In the genomic region with DNA sequence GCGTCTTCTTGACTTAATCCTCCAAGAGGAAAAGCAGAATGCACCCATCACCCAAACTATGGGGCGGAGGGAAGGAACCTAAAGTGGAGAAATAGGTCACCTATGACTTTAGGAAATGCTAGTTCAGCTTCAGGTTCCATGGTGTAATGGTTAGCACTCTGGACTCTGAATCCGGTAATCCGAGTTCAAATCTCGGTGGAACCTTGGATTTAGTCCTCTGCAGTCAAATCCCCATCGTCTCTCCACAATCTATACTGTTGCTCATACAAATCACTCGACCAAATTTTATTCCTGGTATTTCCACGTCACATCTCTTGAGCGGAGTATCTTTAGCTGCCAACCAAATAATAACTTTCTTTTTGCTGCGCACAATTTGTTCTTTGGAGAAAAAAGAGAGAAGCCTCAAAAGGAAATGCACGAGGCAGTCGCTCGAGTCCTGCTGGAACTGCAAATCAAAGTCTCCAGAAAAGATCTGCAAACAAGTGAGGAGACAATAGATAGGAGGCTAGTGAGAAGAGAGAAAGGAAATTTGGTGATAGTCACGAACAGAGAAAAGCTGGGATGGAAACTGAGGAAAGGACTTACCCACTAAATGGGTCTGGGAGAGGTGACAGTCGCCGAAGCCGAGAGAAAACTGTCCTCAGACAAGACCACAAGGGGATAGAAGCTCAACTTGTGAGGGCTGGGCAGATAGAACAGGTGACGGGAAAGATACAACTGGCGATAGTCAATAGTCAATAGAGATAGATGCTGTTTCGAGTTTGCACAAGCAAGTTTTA, we compare ENCODE assay signal across 1 cellular context.
TF ChIP-seq lines count a peak whose summit lies in the region.

No MANE protein-coding gene starts in this region.

TF ChIP-seq in HEK293, 187 proteins besides CTCF, POLR2A, EP300 and RAD21 (continued from another document):
- TF ChIP-seq ZNF10 (tag by site-specific recombination; IDR thresholded peaks at IDR 0.05) (0 out of 2 replicates have a peak, but pooled peaks have one; percentile 87), ZBTB21 (tag by site-specific recombination; IDR thresholded peaks at IDR 0.05) (no peak), ZNF600 (tag by site-specific recombination; IDR thresholded peaks at IDR 0.05) (peak; percentile 71; the same call in 1 of the 2 replicates), ZNF354C (tag by site-specific recombination; IDR thresholded peaks at IDR 0.05; ENCODE audit: borderline replicate concordance, low read depth) (no peak), TRIM28 (IDR thresholded peaks at IDR 0.05; ENCODE audit: borderline replicate concordance, low read length) (peak; percentile 53; the same call in 1 of the 2 replicates), ZNF623 (tag by site-specific recombination; IDR thresholded peaks at IDR 0.05) (peak; percentile 12; the same call in 1 of the 2 replicates), ZNF560 (tag by site-specific recombination; IDR thresholded peaks at IDR 0.05; ENCODE audit: borderline replicate concordance) (no peak), ZFP3 (tag by site-specific recombination; IDR thresholded peaks at IDR 0.05; ENCODE audit: low read depth) (no peak), ZNF423 (tag by site-specific recombination; IDR thresholded peaks at IDR 0.05) (no peak), ZNF19 (tag by site-specific recombination; IDR thresholded peaks at IDR 0.05; ENCODE audit: low read depth) (no peak), ZBTB8A (tag by site-specific recombination; IDR thresholded peaks at IDR 0.05) (peak; percentile 57; the same call in 1 of the 2 replicates), ZNF37A (tag by site-specific recombination; IDR thresholded peaks at IDR 0.05) (no peak), ZNF391 (tag by site-specific recombination; IDR thresholded peaks at IDR 0.05; ENCODE audit: borderline replicate concordance, low read depth) (peak; percentile 60; the same call in 1 of the 2 replicates), ZNF549 (tag by site-specific recombination; IDR thresholded peaks at IDR 0.05) (no peak), SP7 (tag by site-specific recombination; IDR thresholded peaks at IDR 0.05) (peak; percentile 61), SP2 (tag by site-specific recombination; IDR thresholded peaks at IDR 0.05) (no peak; the same call in 1 of the 2 replicates), ZNF23 (tag by site-specific recombination; IDR thresholded peaks at IDR 0.05; ENCODE audit: borderline replicate concordance) (no peak), SP3 (tag by site-specific recombination; IDR thresholded peaks at IDR 0.05) (peak; percentile 31; the same call in 1 of the 2 replicates), ZFHX2 (tag by site-specific recombination; conservative IDR thresholded peaks at IDR 0.05) (no peak), ZNF174 (tag by site-specific recombination; IDR thresholded peaks at IDR 0.05) (no peak), ZNF146 (tag by site-specific recombination; IDR thresholded peaks at IDR 0.05) (no peak), ZNF473 (tag by site-specific recombination; IDR thresholded peaks at IDR 0.05) (no peak), ZNF221 (tag by site-specific recombination; IDR thresholded peaks at IDR 0.05; ENCODE audit: borderline replicate concordance) (no peak), ZSCAN16 (tag by site-specific recombination; IDR thresholded peaks at IDR 0.05) (0 out of 2 replicates have a peak, but pooled peaks have one; percentile 55), ZNF2 (tag by site-specific recombination; IDR thresholded peaks at IDR 0.05) (peak; percentile 72), ZNF366 (tag by site-specific recombination; conservative IDR thresholded peaks at IDR 0.05) (peak; percentile 61), YY1 (tag by site-specific recombination; IDR thresholded peaks at IDR 0.05) (peak; percentile 56; the same call in 1 of the 2 replicates)
- TF ChIP-seq, protein P1, sequence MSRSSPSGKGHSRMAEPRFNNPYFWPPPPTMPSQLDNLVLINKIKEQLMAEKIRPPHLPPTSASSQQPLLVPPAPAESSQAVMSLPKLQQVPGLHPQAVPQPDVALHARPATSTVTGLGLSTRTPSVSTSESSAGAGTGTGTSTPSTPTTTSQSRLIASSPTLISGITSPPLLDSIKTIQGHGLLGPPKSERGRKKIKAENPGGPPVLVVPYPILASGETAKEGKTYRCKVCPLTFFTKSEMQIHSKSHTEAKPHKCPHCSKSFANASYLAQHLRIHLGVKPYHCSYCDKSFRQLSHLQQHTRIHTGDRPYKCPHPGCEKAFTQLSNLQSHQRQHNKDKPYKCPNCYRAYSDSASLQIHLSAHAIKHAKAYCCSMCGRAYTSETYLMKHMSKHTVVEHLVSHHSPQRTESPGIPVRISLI (tag by site-specific recombination; IDR thresholded peaks at IDR 0.05), result no peak
- TF ChIP-seq, protein P2, sequence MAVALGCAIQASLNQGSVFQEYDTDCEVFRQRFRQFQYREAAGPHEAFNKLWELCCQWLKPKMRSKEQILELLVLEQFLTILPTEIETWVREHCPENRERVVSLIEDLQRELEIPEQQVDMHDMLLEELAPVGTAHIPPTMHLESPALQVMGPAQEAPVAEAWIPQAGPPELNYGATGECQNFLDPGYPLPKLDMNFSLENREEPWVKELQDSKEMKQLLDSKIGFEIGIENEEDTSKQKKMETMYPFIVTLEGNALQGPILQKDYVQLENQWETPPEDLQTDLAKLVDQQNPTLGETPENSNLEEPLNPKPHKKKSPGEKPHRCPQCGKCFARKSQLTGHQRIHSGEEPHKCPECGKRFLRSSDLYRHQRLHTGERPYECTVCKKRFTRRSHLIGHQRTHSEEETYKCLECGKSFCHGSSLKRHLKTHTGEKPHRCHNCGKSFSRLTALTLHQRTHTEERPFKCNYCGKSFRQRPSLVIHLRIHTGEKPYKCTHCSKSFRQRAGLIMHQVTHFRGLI (tag by site-specific recombination; IDR thresholded peaks at IDR 0.05), result no peak
- TF ChIP-seq, protein P3, sequence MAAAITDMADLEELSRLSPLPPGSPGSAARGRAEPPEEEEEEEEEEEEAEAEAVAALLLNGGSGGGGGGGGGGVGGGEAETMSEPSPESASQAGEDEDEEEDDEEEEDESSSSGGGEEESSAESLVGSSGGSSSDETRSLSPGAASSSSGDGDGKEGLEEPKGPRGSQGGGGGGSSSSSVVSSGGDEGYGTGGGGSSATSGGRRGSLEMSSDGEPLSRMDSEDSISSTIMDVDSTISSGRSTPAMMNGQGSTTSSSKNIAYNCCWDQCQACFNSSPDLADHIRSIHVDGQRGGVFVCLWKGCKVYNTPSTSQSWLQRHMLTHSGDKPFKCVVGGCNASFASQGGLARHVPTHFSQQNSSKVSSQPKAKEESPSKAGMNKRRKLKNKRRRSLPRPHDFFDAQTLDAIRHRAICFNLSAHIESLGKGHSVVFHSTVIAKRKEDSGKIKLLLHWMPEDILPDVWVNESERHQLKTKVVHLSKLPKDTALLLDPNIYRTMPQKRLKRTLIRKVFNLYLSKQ (tag by site-specific recombination; IDR thresholded peaks at IDR 0.05; ENCODE audit: borderline replicate concordance), result no peak
- TF ChIP-seq, protein P4, sequence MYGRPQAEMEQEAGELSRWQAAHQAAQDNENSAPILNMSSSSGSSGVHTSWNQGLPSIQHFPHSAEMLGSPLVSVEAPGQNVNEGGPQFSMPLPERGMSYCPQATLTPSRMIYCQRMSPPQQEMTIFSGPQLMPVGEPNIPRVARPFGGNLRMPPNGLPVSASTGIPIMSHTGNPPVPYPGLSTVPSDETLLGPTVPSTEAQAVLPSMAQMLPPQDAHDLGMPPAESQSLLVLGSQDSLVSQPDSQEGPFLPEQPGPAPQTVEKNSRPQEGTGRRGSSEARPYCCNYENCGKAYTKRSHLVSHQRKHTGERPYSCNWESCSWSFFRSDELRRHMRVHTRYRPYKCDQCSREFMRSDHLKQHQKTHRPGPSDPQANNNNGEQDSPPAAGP (tag by site-specific recombination; IDR thresholded peaks at IDR 0.05), result peak; percentile 75
- TF ChIP-seq, protein P5, sequence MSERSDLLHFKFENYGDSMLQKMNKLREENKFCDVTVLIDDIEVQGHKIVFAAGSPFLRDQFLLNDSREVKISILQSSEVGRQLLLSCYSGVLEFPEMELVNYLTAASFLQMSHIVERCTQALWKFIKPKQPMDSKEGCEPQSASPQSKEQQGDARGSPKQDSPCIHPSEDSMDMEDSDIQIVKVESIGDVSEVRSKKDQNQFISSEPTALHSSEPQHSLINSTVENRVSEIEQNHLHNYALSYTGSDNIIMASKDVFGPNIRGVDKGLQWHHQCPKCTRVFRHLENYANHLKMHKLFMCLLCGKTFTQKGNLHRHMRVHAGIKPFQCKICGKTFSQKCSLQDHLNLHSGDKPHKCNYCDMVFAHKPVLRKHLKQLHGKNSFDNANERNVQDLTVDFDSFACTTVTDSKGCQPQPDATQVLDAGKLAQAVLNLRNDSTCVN (tag by site-specific recombination; optimal IDR thresholded peaks at IDR 0.05), result no peak
- TF ChIP-seq, protein P6, sequence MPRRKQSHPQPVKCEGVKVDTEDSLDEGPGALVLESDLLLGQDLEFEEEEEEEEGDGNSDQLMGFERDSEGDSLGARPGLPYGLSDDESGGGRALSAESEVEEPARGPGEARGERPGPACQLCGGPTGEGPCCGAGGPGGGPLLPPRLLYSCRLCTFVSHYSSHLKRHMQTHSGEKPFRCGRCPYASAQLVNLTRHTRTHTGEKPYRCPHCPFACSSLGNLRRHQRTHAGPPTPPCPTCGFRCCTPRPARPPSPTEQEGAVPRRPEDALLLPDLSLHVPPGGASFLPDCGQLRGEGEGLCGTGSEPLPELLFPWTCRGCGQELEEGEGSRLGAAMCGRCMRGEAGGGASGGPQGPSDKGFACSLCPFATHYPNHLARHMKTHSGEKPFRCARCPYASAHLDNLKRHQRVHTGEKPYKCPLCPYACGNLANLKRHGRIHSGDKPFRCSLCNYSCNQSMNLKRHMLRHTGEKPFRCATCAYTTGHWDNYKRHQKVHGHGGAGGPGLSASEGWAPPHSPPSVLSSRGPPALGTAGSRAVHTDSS (tag by site-specific recombination; IDR thresholded peaks at IDR 0.05), result no peak
- TF ChIP-seq, protein P7, sequence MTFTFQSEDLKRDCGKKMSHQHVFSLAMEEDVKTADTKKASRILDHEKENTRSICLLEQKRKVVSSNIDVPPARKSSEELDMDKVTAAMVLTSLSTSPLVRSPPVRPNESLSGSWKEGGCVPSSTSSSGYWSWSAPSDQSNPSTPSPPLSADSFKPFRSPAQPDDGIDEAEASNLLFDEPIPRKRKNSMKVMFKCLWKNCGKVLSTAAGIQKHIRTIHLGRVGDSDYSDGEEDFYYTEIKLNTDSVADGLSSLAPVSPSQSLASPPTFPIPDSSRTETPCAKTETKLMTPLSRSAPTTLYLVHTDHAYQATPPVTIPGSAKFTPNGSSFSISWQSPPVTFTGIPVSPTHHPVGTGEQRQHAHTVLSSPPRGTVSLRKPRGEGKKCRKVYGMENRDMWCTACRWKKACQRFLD (tag by site-specific recombination; IDR thresholded peaks at IDR 0.05), result no peak
